ENCODE assay signal across 1 cellular context in the genomic region with DNA sequence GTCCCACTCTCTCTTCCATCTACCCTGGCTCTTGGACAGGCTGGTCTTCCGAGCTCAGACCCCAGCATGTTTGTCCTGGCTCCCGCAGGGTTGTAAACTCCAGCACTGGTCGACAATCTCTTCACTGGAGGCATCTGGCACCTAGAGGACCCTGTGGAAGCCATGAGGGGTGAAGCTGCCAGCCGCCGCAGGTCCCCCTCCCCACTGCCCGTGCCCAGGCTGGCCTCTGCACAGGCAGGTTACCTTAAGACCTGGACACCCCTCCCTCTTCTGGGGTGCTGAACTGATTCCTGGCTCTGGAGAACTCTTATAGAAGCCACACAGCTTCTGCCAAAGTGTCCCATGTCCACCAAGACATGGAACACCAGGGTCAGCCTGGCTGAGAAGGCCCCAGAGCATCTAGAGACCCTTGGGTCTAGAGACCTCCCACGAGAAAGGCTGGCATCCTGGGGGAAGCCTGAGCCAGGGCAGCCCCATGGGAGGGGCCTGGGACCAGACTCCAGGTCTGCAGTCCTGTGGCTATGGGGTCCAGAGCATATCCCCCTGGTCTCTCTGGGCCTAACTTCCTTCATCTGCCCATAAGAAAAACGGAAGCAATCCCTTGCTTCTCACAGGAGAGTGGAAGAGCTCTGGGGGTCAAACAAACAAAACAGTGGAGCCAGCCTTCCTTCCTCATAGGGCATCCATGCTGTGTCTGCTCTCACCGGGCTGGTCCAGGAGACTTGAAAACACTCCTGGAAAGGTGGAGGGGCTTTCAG.
TF ChIP-seq lines count a peak whose summit lies in the region.

No MANE protein-coding gene starts in this region.

TF ChIP-seq in IMR-90, 13 proteins besides CTCF, POLR2A, EP300 and RAD21:
- no peak for TF ChIP-seq FOS (IDR thresholded peaks at IDR 0.05; ENCODE audit: low read depth, low read length)
- no peak for TF ChIP-seq MXI1 (IDR thresholded peaks at IDR 0.05; ENCODE audit: borderline replicate concordance, low read depth, low read length)
- no peak for TF ChIP-seq RCOR1 (IDR thresholded peaks at IDR 0.05; ENCODE audit: insufficient replicate concordance, low read length)
- no peak for TF ChIP-seq CEBPB (IDR thresholded peaks at IDR 0.05; ENCODE audit: low read depth, low read length)
- TF ChIP-seq NFE2L2 (IDR thresholded peaks at IDR 0.05; ENCODE audit: low read depth, low read length): no peak
- TF ChIP-seq, protein P1, sequence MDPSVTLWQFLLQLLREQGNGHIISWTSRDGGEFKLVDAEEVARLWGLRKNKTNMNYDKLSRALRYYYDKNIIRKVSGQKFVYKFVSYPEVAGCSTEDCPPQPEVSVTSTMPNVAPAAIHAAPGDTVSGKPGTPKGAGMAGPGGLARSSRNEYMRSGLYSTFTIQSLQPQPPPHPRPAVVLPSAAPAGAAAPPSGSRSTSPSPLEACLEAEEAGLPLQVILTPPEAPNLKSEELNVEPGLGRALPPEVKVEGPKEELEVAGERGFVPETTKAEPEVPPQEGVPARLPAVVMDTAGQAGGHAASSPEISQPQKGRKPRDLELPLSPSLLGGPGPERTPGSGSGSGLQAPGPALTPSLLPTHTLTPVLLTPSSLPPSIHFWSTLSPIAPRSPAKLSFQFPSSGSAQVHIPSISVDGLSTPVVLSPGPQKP (IDR thresholded peaks at IDR 0.05; ENCODE audit: borderline replicate concordance, low read depth, low read length): no peak
- no peak for TF ChIP-seq MAZ (IDR thresholded peaks at IDR 0.05; ENCODE audit: borderline replicate concordance, low read depth, low read length)
- TF ChIP-seq RFX5 (IDR thresholded peaks at IDR 0.05; ENCODE audit: low read depth, low read length): no peak
- no peak for TF ChIP-seq CHD1 (IDR thresholded peaks at IDR 0.05; ENCODE audit: low read depth, low read length)
- TF ChIP-seq, protein P2, sequence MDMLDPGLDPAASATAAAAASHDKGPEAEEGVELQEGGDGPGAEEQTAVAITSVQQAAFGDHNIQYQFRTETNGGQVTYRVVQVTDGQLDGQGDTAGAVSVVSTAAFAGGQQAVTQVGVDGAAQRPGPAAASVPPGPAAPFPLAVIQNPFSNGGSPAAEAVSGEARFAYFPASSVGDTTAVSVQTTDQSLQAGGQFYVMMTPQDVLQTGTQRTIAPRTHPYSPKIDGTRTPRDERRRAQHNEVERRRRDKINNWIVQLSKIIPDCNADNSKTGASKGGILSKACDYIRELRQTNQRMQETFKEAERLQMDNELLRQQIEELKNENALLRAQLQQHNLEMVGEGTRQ (IDR thresholded peaks at IDR 0.05; ENCODE audit: low read depth, low read length): no peak
- TF ChIP-seq BHLHE40 (IDR thresholded peaks at IDR 0.05; ENCODE audit: low read depth, low read length): no peak
